ENCODE assay signal across 37 cellular contexts in the genomic region with DNA sequence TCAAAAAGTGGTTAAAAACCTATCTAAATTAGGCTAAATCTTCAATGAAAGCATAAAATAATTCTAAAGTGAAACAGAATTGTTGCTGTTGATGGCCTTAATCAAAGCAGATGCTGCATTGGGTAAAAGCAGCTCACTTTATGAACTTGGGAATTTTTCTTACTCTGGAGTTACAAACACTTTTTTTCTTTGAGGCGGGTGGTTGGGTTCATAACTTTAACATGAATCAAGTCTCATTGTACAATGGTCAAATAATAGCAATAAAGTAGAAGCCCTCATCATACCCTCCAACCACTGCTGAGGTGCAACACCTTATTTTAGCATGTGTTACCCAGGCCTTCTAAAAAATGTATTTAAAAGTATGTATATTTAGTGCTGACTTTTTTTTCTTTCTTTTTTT. TPM values are rescaled to one million over a fixed set of nuclear protein-coding genes. Genes with fewer than 3 reads are reported as not detected.
DNase-seq lines count a peak whose midpoint lies in the region; TF ChIP-seq lines count a peak whose summit lies in the region.
"Had no signal": no experiment of that assay in that cellular context is flagged by ENCODE, and none has a peak within 500 bp of the region (broad histone marks: within the 10 kb centered on the region; RNA-seq: fewer than 3 reads in every experiment).

No MANE protein-coding gene starts in this region.

- H2BK15ac ChIP-seq in mesenchymal stem cell (ENCODE audit: low read depth, poor library complexity, severe bottlenecking), result no peak overlapping the region

- H3K4me2 ChIP-seq in mesenchymal stem cell (ENCODE audit: low read length, poor library complexity, severe bottlenecking), result no peak overlapping the region
- H3K4me2 ChIP-seq: BLaER1 had no signal

- peaks cover 10% of the 10 kb centered on the region for H3K79me1 ChIP-seq in mesenchymal stem cell (replicated peaks; ENCODE audit: low read length, poor library complexity, severe bottlenecking)

- no peak overlapping the region for H3K9ac ChIP-seq in mesenchymal stem cell (ENCODE audit: low read length)
- H3K9ac ChIP-seq: BLaER1 had no signal

- no peak overlapping the region for H2BK12ac ChIP-seq in mesenchymal stem cell (ENCODE audit: low read length in 2 of 2)

- no peak overlapping the region for H3K4me3 ChIP-seq in AG09309 (ENCODE audit: control insufficient read depth, low read depth, low read length)
- no peak overlapping the region for H3K4me3 ChIP-seq in choroid plexus epithelial cell (ENCODE audit: low read depth, low read length)
- no peak overlapping the region for H3K4me3 ChIP-seq in mesenchymal stem cell (ENCODE audit: insufficient read depth in 1 of 2, low read depth in 1 of 2, low read length in 2 of 2)
- H3K4me3 ChIP-seq: BLaER1, esophagus muscularis mucosa, gastroesophageal sphincter, Peyer's patch, psoas muscle, sigmoid colon, tibial nerve had no signal

- H2AK5ac ChIP-seq in mesenchymal stem cell (ENCODE audit: low read length, severe bottlenecking), result no peak overlapping the region

- no peak overlapping the region for H3K27ac ChIP-seq in mesenchymal stem cell (ENCODE audit: low read length, poor library complexity, severe bottlenecking)
- H3K27ac ChIP-seq: BLaER1, gastroesophageal sphincter, neutrophil, Peyer's patch, psoas muscle, sigmoid colon, tibial nerve, WERI-Rb-1 had no signal

- no peak overlapping the region for H2BK5ac ChIP-seq in mesenchymal stem cell (ENCODE audit: low read depth, low read length, poor library complexity, severe bottlenecking)

- H4K91ac ChIP-seq in mesenchymal stem cell (ENCODE audit: low read length), result no peak overlapping the region

- peaks cover 3% of the 10 kb centered on the region for H3K4me1 ChIP-seq in mesenchymal stem cell (ENCODE audit: control insufficient read depth, insufficient read depth, low read depth, low read length)
- H3K4me1 ChIP-seq: BLaER1, gastroesophageal sphincter, Peyer's patch, psoas muscle, sigmoid colon, tibial nerve had no signal

- peaks cover 12 to 87% of the 10 kb centered on the region in 2 experiments for H3K36me3 ChIP-seq in mesenchymal stem cell (ENCODE audit: control insufficient read depth in 1 of 2, insufficient read depth in 2 of 2, low read depth in 1 of 2, low read length in 2 of 2)

- DNase-seq in AG09309 (ENCODE audit: low read depth) (peak; percentile 14), LHCN-M2 (ENCODE audit: low read depth) (peak; percentile 41), choroid plexus epithelial cell (ENCODE audit: low read depth) (peak; percentile 76), mesenchymal stem cell (peak; percentile 39), amniotic stem cell (lab: John Stamatoyannopoulos, UW) (no peak), epidermal melanocyte (ENCODE audit: insufficient read length, low spot score) (no peak), RPMI8226 (no peak), NCI-H1694 (lab: John Stamatoyannopoulos, UW) (no peak)
- DNase-seq: activated CD4-positive, alpha-beta T cell treated with anti-CD3 and anti-CD28 coated beads for 48 hours; activated gamma-delta T cell; activated naive CD8-positive, alpha-beta T cell treated with anti-CD3 and anti-CD28 coated beads, Interleukin-2, amount 10 ng/mL, durations not matched to agents 7 days and 5 days; activated T-cell treated with anti-CD3 and anti-CD28 coated beads, Interleukin-2, amount 50 U/mL, for 24 hours; dermis blood vessel endothelial cell; DMS153; endodermal cell; hypothalamus; immature natural killer cell; Karpas-422; left ventricle myocardium superior; naive B cell; NCI-H146; NCI-H446; NCI-H774; Peyer's patch; psoas muscle; SHP77 treated with DMSO at 0.1 percent for 48 hours; sigmoid colon; stimulated activated CD4-positive, alpha-beta T cell treated with anti-CD3 and anti-CD28 coated beads, Interleukin-4, amount 100 ng/mL, for 4 hours; T1000; WERI-Rb-1 had no signal

- WGBS in mesenchymal stem cell, result no CpG with 5 or more reads among the region's 1 CpG

- H2AFZ ChIP-seq in mesenchymal stem cell (ENCODE audit: low read depth, low read length), result no peak overlapping the region

- H3K9me3 ChIP-seq in mesenchymal stem cell (ENCODE audit: control insufficient read depth, low read length), result no peaks in the 10 kb centered on the region
- H3K9me3 ChIP-seq: BLaER1, esophagus muscularis mucosa, gastroesophageal sphincter, neutrophil, Peyer's patch, psoas muscle, sigmoid colon, tibial nerve had no signal

- no peak overlapping the region for H3K23ac ChIP-seq in mesenchymal stem cell (ENCODE audit: low read length in 2 of 2)

- H3K14ac ChIP-seq in mesenchymal stem cell (ENCODE audit: low read length in 2 of 2), result no peak overlapping the region

- no peak for TF ChIP-seq CTCF in AG09309 (IDR thresholded peaks at IDR 0.05; ENCODE audit: control insufficient read depth, insufficient read depth, low read depth, low read length, missing control alignments)
- no peak for TF ChIP-seq CTCF in choroid plexus epithelial cell (conservative IDR thresholded peaks at IDR 0.05; ENCODE audit: low read depth, low read length)

- no peak overlapping the region for H4K8ac ChIP-seq in mesenchymal stem cell (ENCODE audit: low read length)

- H2BK120ac ChIP-seq in mesenchymal stem cell (ENCODE audit: low read depth, low read length), result no peak overlapping the region

- H3K18ac ChIP-seq in mesenchymal stem cell (ENCODE audit: low read depth in 1 of 2, low read length in 2 of 2), result no peak overlapping the region

- no peaks in the 10 kb centered on the region for H3K27me3 ChIP-seq in mesenchymal stem cell (ENCODE audit: control insufficient read depth in 1 of 2, insufficient read depth in 1 of 2, low read length in 2 of 2)
- H3K27me3 ChIP-seq: BLaER1, esophagus muscularis mucosa, gastroesophageal sphincter, neutrophil, Peyer's patch, sigmoid colon, tibial nerve had no signal

- no peak overlapping the region for H3K4ac ChIP-seq in mesenchymal stem cell (ENCODE audit: low read depth in 1 of 2, low read length in 2 of 2)

RNA-seq across cellular contexts. Expression of gene NUP58, which starts 29.1 kb away (rescaled TPM):
- total RNA-seq in LHCN-M2 (2014; rRNA removed), result 90.0 and 91.1 TPM in 2 replicates
- 12.8 TPM for polyA plus RNA-seq in LHCN-M2 (2012)
- polyA plus RNA-seq in mesenchymal stem cell (2013, experiment 1 of 2), result 19.7 TPM
- 22.1 TPM for polyA plus RNA-seq in mesenchymal stem cell (2013, experiment 2 of 2)

RNA-seq across cellular contexts. Expression of gene ATP8A2, which starts 41.2 kb away (rescaled TPM):
- total RNA-seq in LHCN-M2 (2014; rRNA removed), result 1.2 and 1.3 TPM in 2 replicates
- polyA plus RNA-seq in LHCN-M2 (2012), result 1.3 TPM
- 0.33 TPM for polyA plus RNA-seq in mesenchymal stem cell (2013, experiment 1 of 2)
- 0.27 TPM for polyA plus RNA-seq in mesenchymal stem cell (2013, experiment 2 of 2)
- total RNA-seq: G401 had no signal
- polyA plus RNA-seq: HepG2 had no signal

RNA-seq across cellular contexts. Expression of gene MTMR6, which starts 43.3 kb away (rescaled TPM):
- 34.0 and 34.8 TPM in 2 replicates for total RNA-seq in LHCN-M2 (2014; rRNA removed)
- 6.5 TPM for polyA plus RNA-seq in LHCN-M2 (2012)
- polyA plus RNA-seq in mesenchymal stem cell (2013, experiment 1 of 2), result 14.3 TPM
- polyA plus RNA-seq in mesenchymal stem cell (2013, experiment 2 of 2), result 15.1 TPM

Comparison
In these comparisons a context has a peak if more than half of its experiments do, and no peak if none do; other contexts are left out.
1. DNase-seq: peak in AG09309 (single experiment), LHCN-M2 (single experiment), choroid plexus epithelial cell (single experiment) and mesenchymal stem cell (single experiment); none in amniotic stem cell (single experiment), epidermal melanocyte (single experiment), RPMI8226 (single experiment) and NCI-H1694 (single experiment).